In the genomic region with DNA sequence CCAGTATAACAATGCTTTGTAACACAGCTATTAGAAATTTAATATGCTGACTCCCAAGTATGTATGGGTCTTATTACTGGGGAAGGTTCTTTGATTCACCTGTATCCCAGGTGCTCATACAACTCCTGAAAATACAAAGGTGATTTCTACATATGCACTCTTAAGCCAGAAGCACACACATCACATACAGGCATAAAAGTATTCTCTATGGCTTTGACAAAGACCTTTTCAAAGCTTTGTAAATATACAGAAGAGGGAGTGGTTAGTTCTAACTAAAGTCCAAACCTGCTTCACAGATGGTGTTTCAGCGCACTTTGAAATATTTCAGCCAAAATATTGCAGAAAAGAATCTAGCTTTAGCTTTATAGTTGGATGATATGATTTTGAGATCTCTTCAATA, we compare ENCODE assay signal across 16 cellular contexts.
DNase-seq lines count a peak whose midpoint lies in the region; FAIRE-seq lines count a peak whose summit lies in the region.
"Had no signal": no experiment of that assay in that cellular context is flagged by ENCODE, and none has a peak within 500 bp of the region (broad histone marks: within the 10 kb centered on the region; RNA-seq: fewer than 3 reads in every experiment).

No MANE protein-coding gene starts in this region.

- DNase-seq in NCI-H1092 treated with DMSO at 0.1 percent for 48 hours (lab: John Stamatoyannopoulos, UW) (peak; percentile 15), NCI-H1092 (lab: John Stamatoyannopoulos, UW) (no peak), NCI-H345 (lab: John Stamatoyannopoulos, UW) (peak; percentile 19), NCI-H345 treated with DMSO at 0.1 percent for 48 hours (lab: John Stamatoyannopoulos, UW; ENCODE audit: unreplicated experiment) (no peak), NCI-H748 (lab: John Stamatoyannopoulos, UW; ENCODE audit: unreplicated experiment) (peak; percentile 64), small intestine (peak; percentile 39), NK-92 (lab: John Stamatoyannopoulos, UW; ENCODE audit: unreplicated experiment) (no peak), NCI-H2227 (lab: John Stamatoyannopoulos, UW; ENCODE audit: unreplicated experiment) (no peak)
- DNase-seq: ACHN; CD4-positive, CD25-positive, alpha-beta regulatory T cell; DND-41; GDM1; H7 had no signal

- FAIRE-seq in small intestine (lab: Jason Lieb, UNC): no peak
- FAIRE-seq: GM12892 had no signal

- WGBS in small intestine, 3 donors: 23 to 60% (median 53%) methylated on average over 1 of the region's 1 CpG

- H3K4me3 ChIP-seq in small intestine (ENCODE audit: low read depth in 1 of 2, low read length in 2 of 2): no peak overlapping the region
- H3K4me3 ChIP-seq: BLaER1 treated with 17β-estradiol and CSF1 and Interleukin-3, amounts not matched to agents 10 nM and 100 nM; GM23338 had no signal

- H3K4me1 ChIP-seq in small intestine (ENCODE audit: control insufficient read depth in 2 of 2, insufficient read depth in 1 of 2, low read depth in 1 of 2, low read length in 1 of 2): no peaks in the 10 kb centered on the region
- H3K4me1 ChIP-seq: BLaER1 treated with 17β-estradiol and CSF1 and Interleukin-3, amounts not matched to agents 10 nM and 100 nM had no signal

- no peak overlapping the region for H3K27ac ChIP-seq in small intestine (ENCODE audit: low read depth in 1 of 2, low read length in 1 of 2)
- H3K27ac ChIP-seq: BLaER1 treated with 17β-estradiol and CSF1 and Interleukin-3, amounts not matched to agents 10 nM and 100 nM had no signal

- no peaks in the 10 kb centered on the region for H3K9me3 ChIP-seq in small intestine (ENCODE audit: control insufficient read depth, low read depth)
- H3K9me3 ChIP-seq: BLaER1 treated with 17β-estradiol and CSF1 and Interleukin-3, amounts not matched to agents 10 nM and 100 nM had no signal

- no peaks in the 10 kb centered on the region for H3K27me3 ChIP-seq in small intestine (ENCODE audit: control insufficient read depth in 2 of 2, insufficient read depth in 2 of 2, low read length in 2 of 2)
- H3K27me3 ChIP-seq: BLaER1 treated with 17β-estradiol and CSF1 and Interleukin-3, amounts not matched to agents 10 nM and 100 nM had no signal

- H3K36me3 ChIP-seq in small intestine (ENCODE audit: control insufficient read depth in 2 of 2, insufficient read depth in 2 of 2, low read length in 2 of 2): no peaks in the 10 kb centered on the region
- H3K36me3 ChIP-seq: BLaER1 treated with 17β-estradiol and CSF1 and Interleukin-3, amounts not matched to agents 10 nM and 100 nM had no signal

Comparison
In these comparisons a context has a peak if more than half of its experiments do, and no peak if none do; other contexts are left out.
1. DNase-seq: peak in NCI-H1092 treated with DMSO at 0.1 percent for 48 hours (single experiment), NCI-H345 (single experiment), NCI-H748 (single experiment) and small intestine (single experiment); none in NCI-H1092 (single experiment), NCI-H345 treated with DMSO at 0.1 percent for 48 hours (single experiment), NK-92 (single experiment) and NCI-H2227 (single experiment).